23 cellular contexts compared by ENCODE assay signal in genomic region chr13:113969311-113969972, GRCh38. TPM values are rescaled to one million over a fixed set of nuclear protein-coding genes. Genes with fewer than 3 reads are reported as not detected.
DNase-seq lines count a peak whose midpoint lies in the region; ATAC-seq and TF ChIP-seq lines count a peak whose summit lies in the region.
"Had no signal": no experiment of that assay in that cellular context is flagged by ENCODE, and none has a peak within 500 bp of the region (broad histone marks: within the 10 kb centered on the region; RNA-seq: fewer than 3 reads in every experiment).

No MANE protein-coding gene starts in this region.

- peak overlapping the region; percentile 29 for H3K4me3 ChIP-seq in upper lobe of right lung

- H3K27ac Mint-ChIP-seq in activated naive CD8-positive, alpha-beta T cell = peak overlapping the region; percentile 24
- no peak overlapping the region for H3K27ac Mint-ChIP-seq in activated naive CD8-positive, alpha-beta T cell treated with anti-CD3 and anti-CD28 coated beads for 36 hours
- peak overlapping the region; percentile 18 for H3K27ac Mint-ChIP-seq in nephron progenitor cell
- H3K27ac Mint-ChIP-seq: activated CD8-positive, alpha-beta T cell treated with anti-CD3 and anti-CD28 coated beads for 36 hours had no signal

- no peak for TF ChIP-seq CTCF in nephron progenitor cell (IDR thresholded peaks at IDR 0.05)
- TF ChIP-seq CTCF in upper lobe of right lung (IDR thresholded peaks at IDR 0.05) = no peak

- no peaks in the 10 kb centered on the region for H3K9me3 ChIP-seq in upper lobe of right lung
- H3K9me3 ChIP-seq: suprapubic skin had no signal

- no peaks in the 10 kb centered on the region for H3K36me3 Mint-ChIP-seq in activated naive CD8-positive, alpha-beta T cell
- H3K36me3 Mint-ChIP-seq in activated naive CD8-positive, alpha-beta T cell treated with anti-CD3 and anti-CD28 coated beads for 36 hours = no peaks in the 10 kb centered on the region
- no peaks in the 10 kb centered on the region for H3K36me3 Mint-ChIP-seq in nephron progenitor cell (ENCODE audit: low read depth)

- no peaks in the 10 kb centered on the region for H3K27me3 ChIP-seq in upper lobe of right lung
- H3K27me3 ChIP-seq: suprapubic skin had no signal

- H3K9me3 Mint-ChIP-seq in activated naive CD8-positive, alpha-beta T cell (ENCODE audit: low read depth) = no peaks in the 10 kb centered on the region
- no peaks in the 10 kb centered on the region for H3K9me3 Mint-ChIP-seq in activated naive CD8-positive, alpha-beta T cell treated with anti-CD3 and anti-CD28 coated beads for 36 hours
- H3K9me3 Mint-ChIP-seq in nephron progenitor cell = peaks cover 4% of the 10 kb centered on the region
- H3K9me3 Mint-ChIP-seq: activated CD8-positive, alpha-beta T cell treated with anti-CD3 and anti-CD28 coated beads for 36 hours had no signal

- no peak for ATAC-seq in upper lobe of right lung
- ATAC-seq: activated CD8-positive, alpha-beta T cell treated with anti-CD3 and anti-CD28 coated beads for 36 hours had no signal

- no peaks in the 10 kb centered on the region for H3K36me3 ChIP-seq in upper lobe of right lung
- H3K36me3 ChIP-seq: suprapubic skin had no signal

- intact Hi-C loops in cardiac septum (cut with DNase I) = no loop called here
- intact Hi-C loops in upper lobe of right lung (cut with DNase I) = no loop called here

- H3K27me3 Mint-ChIP-seq in activated naive CD8-positive, alpha-beta T cell = no peaks in the 10 kb centered on the region
- no peaks in the 10 kb centered on the region for H3K27me3 Mint-ChIP-seq in activated naive CD8-positive, alpha-beta T cell treated with anti-CD3 and anti-CD28 coated beads for 36 hours
- no peaks in the 10 kb centered on the region for H3K27me3 Mint-ChIP-seq in nephron progenitor cell (ENCODE audit: low read depth, poor library complexity)
- H3K27me3 Mint-ChIP-seq: activated CD8-positive, alpha-beta T cell treated with anti-CD3 and anti-CD28 coated beads for 36 hours had no signal

- DNase-seq in activated naive CD8-positive, alpha-beta T cell treated with anti-CD3 and anti-CD28 coated beads for 36 hours = no peak
- DNase-seq in cardiac septum (ENCODE audit: low spot score) (peak; percentile 43), nephron progenitor cell (no peak), upper lobe of right lung (peak; percentile 57), GOT3 (lab: John Stamatoyannopoulos, UW) (no peak), NCI-H1105 (lab: John Stamatoyannopoulos, UW) (no peak)
- no peak for DNase-seq in stimulated activated naive CD4-positive, alpha-beta T cell (lab: John Stamatoyannopoulos, UW)
- DNase-seq: activated CD4-positive, CD25-positive, alpha-beta regulatory T cell treated with anti-CD3 and anti-CD28 coated beads, Interleukin-2, amount 50 U/mL, for 72 hours; activated CD8-positive, alpha-beta T cell treated with anti-CD3 and anti-CD28 coated beads for 36 hours; activated effector memory CD4-positive, alpha-beta T cell treated with anti-CD3 and anti-CD28 coated beads, Interleukin-2, amount 50 U/mL, for 16 hours; activated T-cell treated with anti-CD3 and anti-CD28 coated beads for 4 hours; dermis blood vessel endothelial cell; GF-D8; KG1; MV-4-11; NCI-H1694; NCI-H748 treated with DMSO at 0.1 percent for 48 hours; SHP77 had no signal

- H3K27ac ChIP-seq in upper lobe of right lung = peak overlapping the region; percentile 75
- H3K27ac ChIP-seq: 22Rv1 had no signal

- peaks cover 12% of the 10 kb centered on the region for H3K4me1 ChIP-seq in upper lobe of right lung

- no peak overlapping the region for H3K4me3 Mint-ChIP-seq in activated naive CD8-positive, alpha-beta T cell
- H3K4me3 Mint-ChIP-seq in activated naive CD8-positive, alpha-beta T cell treated with anti-CD3 and anti-CD28 coated beads for 36 hours = no peak overlapping the region
- no peak overlapping the region for H3K4me3 Mint-ChIP-seq in nephron progenitor cell
- H3K4me3 Mint-ChIP-seq: activated CD8-positive, alpha-beta T cell treated with anti-CD3 and anti-CD28 coated beads for 36 hours had no signal

- no peaks in the 10 kb centered on the region for H3K4me1 Mint-ChIP-seq in activated naive CD8-positive, alpha-beta T cell (ENCODE audit: low read depth)
- no peaks in the 10 kb centered on the region for H3K4me1 Mint-ChIP-seq in activated naive CD8-positive, alpha-beta T cell treated with anti-CD3 and anti-CD28 coated beads for 36 hours
- H3K4me1 Mint-ChIP-seq in nephron progenitor cell = peaks cover 6% of the 10 kb centered on the region

RNA-seq across cellular contexts. Expression of gene C13orf46, which starts 4.4 kb away (rescaled TPM):
- under 1 TPM; 0.96 to 0.99 TPM for total RNA-seq in activated naive CD8-positive, alpha-beta T cell treated with anti-CD3 and anti-CD28 coated beads for 36 hours
- total RNA-seq in cardiac septum = 0.40 TPM
- 21.2 TPM for total RNA-seq in upper lobe of right lung
- total RNA-seq: bronchial epithelial cell, H7 had no signal

Comparison
In these comparisons a context has a peak if more than half of its experiments do, and no peak if none do; other contexts are left out.
1. DNase-seq: peak in cardiac septum (single experiment) and upper lobe of right lung (single experiment); none in activated naive CD8-positive, alpha-beta T cell treated with anti-CD3 and anti-CD28 coated beads for 36 hours (single experiment), nephron progenitor cell (single experiment), stimulated activated naive CD4-positive, alpha-beta T cell (0 of 6), GOT3 (single experiment) and NCI-H1105 (single experiment).
2. RNA of gene C13orf46, which starts 4.4 kb away (total RNA-seq): 21.2 TPM in upper lobe of right lung (single experiment); 0.96 to 0.99 TPM in activated naive CD8-positive, alpha-beta T cell treated with anti-CD3 and anti-CD28 coated beads for 36 hours and 0.40 TPM in cardiac septum (single experiment); every median in the first group is over 10 times any median in the second.